ENCODE assay signal across 8 cellular contexts in the genomic region with DNA sequence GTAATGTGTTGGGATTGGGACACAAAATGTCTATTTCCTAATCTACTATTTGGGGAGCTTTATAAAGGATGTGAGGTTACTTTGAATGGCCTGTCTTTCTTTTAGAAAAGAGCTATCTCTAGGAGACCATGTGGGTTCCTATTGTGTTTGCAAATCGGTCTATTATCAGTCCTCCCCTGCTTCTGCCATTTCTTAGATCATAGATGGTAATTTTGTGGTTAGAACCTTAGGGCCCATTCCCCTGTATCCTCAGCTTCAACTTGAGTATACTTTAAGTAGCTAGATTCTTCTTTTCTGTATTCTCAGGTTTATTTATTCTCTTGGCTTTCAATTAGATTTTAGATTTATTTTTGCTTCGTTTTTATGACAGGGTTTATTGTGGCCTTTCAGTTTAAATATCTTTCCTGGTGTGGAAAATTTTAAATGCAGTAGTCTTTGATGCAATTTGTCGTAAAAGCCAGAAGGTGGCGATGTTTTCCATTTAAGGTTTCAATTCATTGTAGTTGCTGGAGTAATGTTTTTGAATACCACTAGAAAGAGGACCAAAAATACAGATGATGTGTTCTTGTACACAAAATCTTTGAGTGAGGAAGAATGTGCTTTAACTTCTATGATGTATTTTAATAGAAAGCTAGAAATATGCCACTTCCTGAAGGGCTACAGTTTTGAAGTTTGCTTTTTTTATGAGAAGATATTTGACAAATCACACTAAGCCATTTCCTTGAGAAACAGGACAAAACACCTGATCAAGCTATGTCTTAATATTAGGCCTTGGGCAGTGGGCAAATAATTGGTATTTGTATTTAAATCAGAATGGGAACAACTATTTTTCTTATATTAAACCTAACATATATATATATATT. TPM values are rescaled to one million over a fixed set of nuclear protein-coding genes. Genes with fewer than 3 reads are reported as not detected.
DNase-seq lines count a peak whose midpoint lies in the region; ATAC-seq, FAIRE-seq and TF ChIP-seq lines count a peak whose summit lies in the region.

No MANE protein-coding gene starts in this region.

- peak; percentile 95 for FAIRE-seq in small intestine (lab: Jason Lieb, UNC)

- H3K4me3 Mint-ChIP-seq in activated B cell treated with CpG ODN at 0.5 μM for 24 hours, result no peak overlapping the region

- peak in 1 of 8 donors; percentile 58 for ATAC-seq in heart right ventricle
- no peak for ATAC-seq in left cardiac atrium
- peak; percentile 65 for ATAC-seq in HG02870 (IDR thresholded peaks at IDR 0.05; ENCODE audit: unreplicated experiment)
- ATAC-seq in activated B cell treated with CpG ODN at 0.5 μM for 24 hours (ENCODE audit: low read depth), result peak; percentile 61
- no peak for ATAC-seq in HG03045 (IDR thresholded peaks at IDR 0.05; ENCODE audit: unreplicated experiment)

- H3K27ac ChIP-seq in heart right ventricle (no peak overlapping the region), small intestine (ENCODE audit: low read depth in 1 of 2, low read length in 1 of 2) (no peak overlapping the region)

- CTCF ChIA-PET in activated B cell treated with CpG ODN at 0.5 μM for 24 hours (lab: Charles Lee), result interaction anchor here (0.7 to 3.3 kb wide), 24 partner anchors 9 to 967 kb away, joined by 3 to 51 read pairs (median 4); a partner anchor contains a TSS

- DNase-seq in heart right ventricle (no peak), left cardiac atrium (no peak), NCI-H2081 (lab: John Stamatoyannopoulos, UW) (peak; percentile 40 to 41), activated B cell treated with CpG ODN at 0.5 μM for 24 hours (no peak), globus pallidus (ENCODE audit: low spot score) (peak; percentile 71), small intestine (peak; percentile 51)

- peaks cover 0 to 40% (median 25%) of the 10 kb centered on the region in 9 donors for H3K4me1 ChIP-seq in heart right ventricle
- H3K4me1 ChIP-seq in small intestine (ENCODE audit: control insufficient read depth in 2 of 2, insufficient read depth in 1 of 2, low read depth in 1 of 2, low read length in 1 of 2), result no peaks in the 10 kb centered on the region

- H3K9me3 Mint-ChIP-seq in activated B cell treated with CpG ODN at 0.5 μM for 24 hours, result no peaks in the 10 kb centered on the region

- peak; percentile 52 to 83 (median 77) for TF ChIP-seq CTCF in heart right ventricle (IDR thresholded peaks at IDR 0.05)
- peak; percentile 86 for TF ChIP-seq CTCF in activated B cell treated with CpG ODN at 0.5 μM for 24 hours (IDR thresholded peaks at IDR 0.05)

- H3K9me3 ChIP-seq in heart right ventricle (no peaks in the 10 kb centered on the region), small intestine (ENCODE audit: control insufficient read depth, low read depth) (no peaks in the 10 kb centered on the region)

- H3K36me3 Mint-ChIP-seq in activated B cell treated with CpG ODN at 0.5 μM for 24 hours (ENCODE audit: low read depth), result peaks cover 9% of the 10 kb centered on the region

- no peaks in the 10 kb centered on the region for H3K27me3 ChIP-seq in heart right ventricle
- no peaks in the 10 kb centered on the region for H3K27me3 ChIP-seq in small intestine (ENCODE audit: control insufficient read depth in 2 of 2, insufficient read depth in 2 of 2, low read length in 2 of 2)

- POLR2A ChIA-PET in activated B cell treated with CpG ODN at 0.5 μM for 24 hours (lab: Charles Lee), result interaction anchor here (1.1 to 1.3 kb wide), 2 partner anchors 20 to 21 kb away, joined by 4 to 6 read pairs; a partner anchor contains a TSS

- H3K36me3 ChIP-seq in heart right ventricle (no peaks in the 10 kb centered on the region), small intestine (ENCODE audit: control insufficient read depth in 2 of 2, insufficient read depth in 2 of 2, low read length in 2 of 2) (no peaks in the 10 kb centered on the region)

- H3K27ac Mint-ChIP-seq in activated B cell treated with CpG ODN at 0.5 μM for 24 hours, result no peak overlapping the region

- 1 to 5% methylated on average over 4 of the region's 4 CpGs for WGBS in heart right ventricle, 2 donors
- 0 to 1% (median 1%) methylated on average over 4 of the region's 4 CpGs for WGBS in small intestine, 3 donors

- H3K4me3 ChIP-seq in heart right ventricle, result no peak overlapping the region
- H3K4me3 ChIP-seq in small intestine (ENCODE audit: low read depth in 1 of 2, low read length in 2 of 2), result no peak overlapping the region

- peaks cover 21% of the 10 kb centered on the region for H3K4me1 Mint-ChIP-seq in activated B cell treated with CpG ODN at 0.5 μM for 24 hours

- intact Hi-C loops in heart right ventricle (cut with DNase I) (loop anchor here (1.0 to 10.0 kb wide), 9 partner anchors 46 to 124 kb away; no protein-coding TSS in a partner anchor), left cardiac atrium (cut with DNase I) (loop anchor here in 1 of 2 donors (5.0 kb wide), 1 partner anchor 89 kb away; no protein-coding TSS in a partner anchor), activated B cell treated with CpG ODN at 0.5 μM for 24 hours (cut with micrococcal nuclease) (loop anchor here (1.0 kb wide), 4 partner anchors 21 to 124 kb away; no protein-coding TSS in a partner anchor)

- no peaks in the 10 kb centered on the region for H3K27me3 Mint-ChIP-seq in activated B cell treated with CpG ODN at 0.5 μM for 24 hours

RNA-seq across cellular contexts. Expression of a gene that starts 20.3 kb away (rescaled TPM):
- total RNA-seq in heart right ventricle (10 to 100 TPM in 9 of 10 donors, 1 to 10 TPM in 1; 9.0 to 18.1 (median 13.8) TPM), left cardiac atrium (10 to 100 TPM; 17.8 to 22.8 TPM), activated B cell treated with CpG ODN at 0.5 μM for 24 hours (33.0 and 35.7 TPM in 2 replicates)
- polyA plus RNA-seq in heart right ventricle (10 to 100 TPM; 16.7 to 18.9 TPM), small intestine (10 to 100 TPM; 17.4 to 31.1 (median 29.5) TPM)

Comparison
In these comparisons a context has a peak if more than half of its experiments do, and no peak if none do; other contexts are left out.
1. ATAC-seq: peak in HG02870 (single experiment) and activated B cell treated with CpG ODN at 0.5 μM for 24 hours (single experiment); none in left cardiac atrium (0 of 2) and HG03045 (single experiment).
2. DNase-seq: peak in NCI-H2081 (2 of 2), globus pallidus (single experiment) and small intestine (single experiment); none in heart right ventricle (0 of 2), left cardiac atrium (single experiment) and activated B cell treated with CpG ODN at 0.5 μM for 24 hours (single experiment).